In the genomic region with DNA sequence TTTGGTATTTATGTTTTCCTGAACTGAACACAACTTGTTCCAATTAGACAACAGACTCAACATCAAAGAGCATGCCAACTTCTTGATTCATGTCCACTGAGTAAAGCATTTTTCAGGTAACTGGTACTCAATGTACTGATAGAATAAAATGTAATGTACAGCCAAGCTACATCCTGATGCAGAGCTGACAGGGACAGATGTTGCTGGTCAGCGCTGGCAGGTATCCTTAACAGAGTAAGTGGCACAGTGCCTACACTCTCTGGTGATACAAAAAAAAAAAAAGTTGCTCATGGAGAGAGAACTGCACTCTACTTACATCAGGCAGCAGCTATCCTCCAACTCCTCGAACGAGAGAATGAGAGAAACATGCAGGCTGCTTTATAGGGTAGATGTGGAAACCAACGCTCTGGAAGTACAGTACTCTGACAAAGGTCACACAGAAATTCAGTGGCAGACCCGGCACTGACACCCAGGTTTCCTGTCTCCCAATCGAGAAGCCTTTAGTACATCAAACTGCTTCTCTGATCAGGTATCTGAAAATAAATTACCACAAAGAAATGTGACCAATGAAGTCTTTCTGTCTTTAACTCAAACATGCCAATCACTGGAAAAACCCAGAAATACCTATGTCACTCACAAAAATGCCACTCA, we compare ENCODE assay signal across 8 cellular contexts. TPM values are rescaled to one million over a fixed set of nuclear protein-coding genes. Genes with fewer than 3 reads are reported as not detected.
A peak's percentile ranks its signal among the peaks of the same experiment; 100 is the strongest.
DNase-seq lines count a peak whose midpoint lies in the region; ATAC-seq and TF ChIP-seq lines count a peak whose summit lies in the region.
"Had no signal": no experiment of that assay in that cellular context is flagged by ENCODE, and none has a peak within 500 bp of the region (broad histone marks: within the 10 kb centered on the region; RNA-seq: fewer than 3 reads in every experiment).

No MANE protein-coding gene starts in this region.

- no peak for TF ChIP-seq CTCF in foreskin keratinocyte (conservative IDR thresholded peaks at IDR 0.05)
- no peak for TF ChIP-seq CTCF in WERI-Rb-1 (IDR thresholded peaks at IDR 0.05; ENCODE audit: low read depth, low read length)

- H3K4me1 ChIP-seq in foreskin keratinocyte (peaks cover 40% of the 10 kb centered on the region), skeletal muscle tissue (ENCODE audit: control insufficient read depth in 3 of 3, insufficient read depth in 3 of 3, low read length in 3 of 3) (peaks cover 25 to 46% (median 31%) of the 10 kb centered on the region in 3 donors)

- H3K9ac ChIP-seq in skeletal muscle tissue (ENCODE audit: low read depth in 1 of 3, low read length in 3 of 3): peak overlapping the region in 2 of 3 donors; percentile 51 to 55

- H3K36me3 ChIP-seq in skeletal muscle tissue (ENCODE audit: control insufficient read depth in 3 of 3, insufficient read depth in 3 of 3, low read length in 3 of 3) (no peaks in the 10 kb centered on the region), WERI-Rb-1 (peaks cover under 1% of the 10 kb centered on the region)

- peaks cover 63% of the 10 kb centered on the region for H3K4me1 Mint-ChIP-seq in activated T-helper 17 cell treated with anti-CD3 and anti-CD28 coated beads, Interleukin-2, amount 50 U/mL, for 72 hours

- H3K4me3 Mint-ChIP-seq in activated T-helper 17 cell treated with anti-CD3 and anti-CD28 coated beads, Interleukin-2, amount 50 U/mL, for 72 hours: peak overlapping the region; percentile 84

- peak overlapping the region; percentile 92 for H3K27ac Mint-ChIP-seq in activated T-helper 17 cell treated with anti-CD3 and anti-CD28 coated beads, Interleukin-2, amount 50 U/mL, for 72 hours

- H3K9me3 Mint-ChIP-seq in activated T-helper 17 cell treated with anti-CD3 and anti-CD28 coated beads, Interleukin-2, amount 50 U/mL, for 72 hours: no peaks in the 10 kb centered on the region

- H3K27me3 Mint-ChIP-seq in activated T-helper 17 cell treated with anti-CD3 and anti-CD28 coated beads, Interleukin-2, amount 50 U/mL, for 72 hours: no peaks in the 10 kb centered on the region

- DNase-seq in HEK293T (ENCODE audit: extremely low spot score) (no peak), foreskin keratinocyte (no peak), occipital lobe (lab: John Stamatoyannopoulos, UW) (no peak), WERI-Rb-1 (no peak)
- DNase-seq in activated CD4-positive, alpha-beta T cell treated with anti-CD3 and anti-CD28 coated beads, Interleukin-2, amount 50 U/mL, for 4 hours: no peak
- DNase-seq: foreskin melanocyte had no signal

- no peaks in the 10 kb centered on the region for H3K27me3 ChIP-seq in foreskin keratinocyte
- H3K27me3 ChIP-seq in skeletal muscle tissue (ENCODE audit: control insufficient read depth in 3 of 3, insufficient read depth in 3 of 3, low read length in 3 of 3): no peaks in the 10 kb centered on the region
- H3K27me3 ChIP-seq in WERI-Rb-1 (ENCODE audit: insufficient read depth, low read depth, severe bottlenecking): no peaks in the 10 kb centered on the region

- H3K9me3 ChIP-seq in skeletal muscle tissue (ENCODE audit: control insufficient read depth in 3 of 3, low read length in 3 of 3) (no peaks in the 10 kb centered on the region), WERI-Rb-1 (ENCODE audit: severe bottlenecking) (no peaks in the 10 kb centered on the region)

- peak overlapping the region; percentile 56 for H3K27ac ChIP-seq in foreskin keratinocyte
- peak overlapping the region; percentile 51 for H3K27ac ChIP-seq in skeletal muscle tissue (ENCODE audit: low read depth, low read length)
- no peak overlapping the region for H3K27ac ChIP-seq in WERI-Rb-1

- CTCF ChIA-PET in HEK293T (lab: Yijun Ruan, JAX): no interaction called here

- peaks cover 74% of the 10 kb centered on the region for H3K36me3 Mint-ChIP-seq in activated T-helper 17 cell treated with anti-CD3 and anti-CD28 coated beads, Interleukin-2, amount 50 U/mL, for 72 hours (ENCODE audit: low read depth)

- POLR2A ChIA-PET in HEK293T (lab: Yijun Ruan, JAX): interaction anchor here (1.0 kb wide), 1 partner anchor 27 kb away, joined by 3 read pairs; no protein-coding TSS in a partner anchor

- no peak overlapping the region for H3K4me3 ChIP-seq in skeletal muscle tissue (ENCODE audit: low read length in 3 of 3)
- no peak overlapping the region for H3K4me3 ChIP-seq in WERI-Rb-1 (ENCODE audit: low read depth, low read length)

- no peak for ATAC-seq in activated T-helper 17 cell treated with anti-CD3 and anti-CD28 coated beads, Interleukin-2, amount 50 U/mL, for 72 hours (replicated peaks)
- no peak for ATAC-seq in foreskin keratinocyte

TF ChIP-seq in HEK293T, 16 proteins besides CTCF, POLR2A, EP300 and RAD21:
- TF ChIP-seq, protein P1, sequence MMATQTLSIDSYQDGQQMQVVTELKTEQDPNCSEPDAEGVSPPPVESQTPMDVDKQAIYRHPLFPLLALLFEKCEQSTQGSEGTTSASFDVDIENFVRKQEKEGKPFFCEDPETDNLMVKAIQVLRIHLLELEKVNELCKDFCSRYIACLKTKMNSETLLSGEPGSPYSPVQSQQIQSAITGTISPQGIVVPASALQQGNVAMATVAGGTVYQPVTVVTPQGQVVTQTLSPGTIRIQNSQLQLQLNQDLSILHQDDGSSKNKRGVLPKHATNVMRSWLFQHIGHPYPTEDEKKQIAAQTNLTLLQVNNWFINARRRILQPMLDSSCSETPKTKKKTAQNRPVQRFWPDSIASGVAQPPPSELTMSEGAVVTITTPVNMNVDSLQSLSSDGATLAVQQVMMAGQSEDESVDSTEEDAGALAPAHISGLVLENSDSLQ (IDR thresholded peaks at IDR 0.05): peak; percentile 39; the same call in 1 of the 2 replicates
- TF ChIP-seq FOXA1 (IDR thresholded peaks at IDR 0.05): no peak

RNA-seq across cellular contexts. Expression of a gene that starts 4.6 kb away (rescaled TPM):
- 100 to 1,000 TPM; 125 to 126 TPM for total RNA-seq in activated T-helper 17 cell treated with anti-CD3 and anti-CD28 coated beads, Interleukin-2, amount 50 U/mL, for 72 hours
- total RNA-seq in foreskin keratinocyte (897 and 1,100 TPM in 2 replicates), skeletal muscle tissue (363 TPM), occipital lobe (102 TPM)
- polyA plus RNA-seq in foreskin keratinocyte: 321 and 351 TPM in 2 replicates
